Comparison of ENCODE assay signal across 15 cellular contexts in genomic region chr17:44751331-44751730, GRCh38. TPM values are rescaled to one million over a fixed set of nuclear protein-coding genes. Genes with fewer than 3 reads are reported as not detected.
DNase-seq lines count a peak whose midpoint lies in the region; ATAC-seq and TF ChIP-seq lines count a peak whose summit lies in the region.
"Had no signal": no experiment of that assay in that cellular context is flagged by ENCODE, and none has a peak within 500 bp of the region (broad histone marks: within the 10 kb centered on the region; RNA-seq: fewer than 3 reads in every experiment).

No MANE protein-coding gene starts in this region.

- DNase-seq in right atrium auricular region (ENCODE audit: low spot score) (no peak), left cardiac atrium (no peak), neural crest cell (ENCODE audit: low read depth, low spot score) (no peak), NCI-H2107 (lab: John Stamatoyannopoulos, UW) (no peak)
- DNase-seq: BE2C, COR-L47, DMS153, GF-D8 had no signal

- no peak overlapping the region for H3K4me3 Mint-ChIP-seq in brain
- peak overlapping the region; percentile 12 for H3K4me3 Mint-ChIP-seq in neural crest cell
- H3K4me3 Mint-ChIP-seq: CD14-positive monocyte; CD8-positive, alpha-beta T cell; GM23338 had no signal

- intact Hi-C loops in left cardiac atrium (cut with DNase I): no loop called here

- H3K4me1 ChIP-seq in right atrium auricular region: peaks cover 0 to 29% of the 10 kb centered on the region in 2 donors
- H3K4me1 ChIP-seq: A549, BE2C had no signal

- no peaks in the 10 kb centered on the region for H3K9me3 Mint-ChIP-seq in brain
- no peaks in the 10 kb centered on the region for H3K9me3 Mint-ChIP-seq in neural crest cell
- H3K9me3 Mint-ChIP-seq: CD8-positive, alpha-beta T cell; GM23338 had no signal

- H3K27ac ChIP-seq in right atrium auricular region: peak overlapping the region; percentile 63 to 76
- H3K27ac ChIP-seq: A549 had no signal

- no peaks in the 10 kb centered on the region for H3K9me3 ChIP-seq in right atrium auricular region
- H3K9me3 ChIP-seq: A549, BE2C had no signal

- H3K27ac Mint-ChIP-seq in brain: peak overlapping the region in 3 of 5 experiments; percentile 0 to 33 (median 1)
- H3K27ac Mint-ChIP-seq in neural crest cell (ENCODE audit: unreplicated experiment): peak overlapping the region; percentile 17
- H3K27ac Mint-ChIP-seq: CD8-positive, alpha-beta T cell had no signal

- H3K36me3 ChIP-seq in right atrium auricular region: no peaks in the 10 kb centered on the region

- no peak for ATAC-seq in left cardiac atrium
- no peak for ATAC-seq in HG03439 (IDR thresholded peaks at IDR 0.05; ENCODE audit: unreplicated experiment)
- no peak for ATAC-seq in HG03135 (IDR thresholded peaks at IDR 0.05; ENCODE audit: unreplicated experiment)
- ATAC-seq: A549; CD8-positive, alpha-beta T cell; GM23338 had no signal

- no peaks in the 10 kb centered on the region for H3K27me3 ChIP-seq in right atrium auricular region
- H3K27me3 ChIP-seq: BE2C had no signal

- TF ChIP-seq CTCF in right atrium auricular region (IDR thresholded peaks at IDR 0.05) (no peak), brain (conservative IDR thresholded peaks at IDR 0.05) (no peak), neural crest cell (conservative IDR thresholded peaks at IDR 0.05) (no peak)

- H3K4me1 Mint-ChIP-seq in brain (peaks cover 7% of the 10 kb centered on the region), neural crest cell (peaks cover 17% of the 10 kb centered on the region)
- H3K4me1 Mint-ChIP-seq: CD14-positive monocyte had no signal

- no peak overlapping the region for H3K4me3 ChIP-seq in right atrium auricular region
- H3K4me3 ChIP-seq: A549, GM23338 had no signal

- H3K36me3 Mint-ChIP-seq in brain (peaks cover 8% of the 10 kb centered on the region), neural crest cell (ENCODE audit: low read depth) (peaks cover 6% of the 10 kb centered on the region)

- H3K27me3 Mint-ChIP-seq in brain: no peaks in the 10 kb centered on the region
- H3K27me3 Mint-ChIP-seq in neural crest cell (ENCODE audit: low read depth): peaks cover 2% of the 10 kb centered on the region

RNA-seq across cellular contexts. Expression of gene ADAM11, which starts 7.5 kb away (rescaled TPM):
- total RNA-seq in right atrium auricular region (10 to 100 TPM in 1 of 2 donors, 1 to 10 TPM in 1; 6.8 to 19.9 TPM), left cardiac atrium (10 to 100 TPM; 19.5 to 28.0 TPM), neural crest cell (5.2 and 6.0 TPM in 2 replicates)
- 5.5 TPM for polyA plus RNA-seq in brain (ENCODE audit: insufficient read depth, low read depth, low replicate concordance)
- polyA plus RNA-seq: CD14-positive monocyte had no signal

RNA-seq across cellular contexts. Expression of gene DBF4B, which starts 42.9 kb away (rescaled TPM):
- total RNA-seq in right atrium auricular region: 1 to 10 TPM; 2.3 to 4.4 TPM
- total RNA-seq in left cardiac atrium: 1 to 10 TPM; 3.6 to 5.6 TPM
- 11.2 TPM for polyA plus RNA-seq in brain (ENCODE audit: insufficient read depth, low read depth, low replicate concordance)
- total RNA-seq in neural crest cell: 50.2 and 51.1 TPM in 2 replicates
